ENCODE assay signal across 8 cellular contexts in the genomic region with DNA sequence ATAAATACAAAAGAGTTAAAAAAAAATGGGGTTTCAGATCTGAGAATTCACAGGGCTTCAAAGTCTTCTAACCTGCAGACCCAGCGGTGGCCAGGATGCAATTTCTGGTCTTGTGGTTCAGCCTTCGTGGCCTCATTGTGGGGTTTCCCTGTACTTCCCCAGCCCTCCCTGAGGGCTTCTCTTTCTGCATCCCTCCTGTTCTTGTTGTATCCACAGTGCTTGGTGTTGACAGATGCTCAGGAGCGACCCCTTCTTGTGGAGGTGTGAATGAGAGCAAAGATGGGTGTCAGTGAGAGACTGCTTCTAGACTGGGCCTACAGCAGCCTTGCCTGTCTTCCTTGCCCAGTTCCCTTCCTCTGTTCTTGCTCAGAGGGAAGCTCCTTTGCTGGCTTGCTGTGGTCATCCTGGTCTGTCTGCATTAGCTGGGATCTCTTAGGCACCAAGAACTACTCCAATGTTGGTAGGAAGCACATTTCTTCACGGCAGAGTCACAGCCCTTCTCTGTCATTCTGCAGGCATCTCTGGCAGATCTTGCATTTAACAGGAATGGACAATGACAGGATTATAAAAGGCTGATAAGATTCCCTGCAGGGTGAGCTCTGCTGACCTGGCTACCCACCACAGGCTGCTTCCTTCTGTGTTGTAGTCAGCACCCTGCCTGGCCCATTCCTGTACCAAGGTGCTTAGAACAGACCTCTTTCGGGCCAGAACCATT.
DNase-seq lines count a peak whose midpoint lies in the region; ATAC-seq and TF ChIP-seq lines count a peak whose summit lies in the region.

No MANE protein-coding gene starts in this region.

- peak overlapping the region in 1 of 2 experiments; percentile 18 for H2BK12ac ChIP-seq in mesenchymal stem cell (ENCODE audit: low read length in 2 of 2)

- peak overlapping the region in 1 of 2 experiments; percentile 68 for H3K18ac ChIP-seq in mesenchymal stem cell (ENCODE audit: low read depth in 1 of 2, low read length in 2 of 2)

- no peak for TF ChIP-seq POLR2A in esophagus squamous epithelium (IDR thresholded peaks at IDR 0.05)

- POLR2A ChIA-PET in activated CD4-positive, alpha-beta memory T cell treated with anti-CD3 and anti-CD28 coated beads, Interleukin-2, amount 10 ng/mL, durations not matched to agents 7 days and 5 days (lab: Charles Lee), result no interaction called here

- no peak overlapping the region for H3K27ac Mint-ChIP-seq in activated CD4-positive, alpha-beta memory T cell treated with anti-CD3 and anti-CD28 coated beads, Interleukin-2, amount 10 ng/mL, durations not matched to agents 7 days and 5 days
- no peak overlapping the region for H3K27ac Mint-ChIP-seq in mesothelial cell of epicardium

- peak overlapping the region; percentile 26 for H3K9ac ChIP-seq in mesenchymal stem cell (ENCODE audit: low read length)

- H2AK5ac ChIP-seq in mesenchymal stem cell (ENCODE audit: low read length, severe bottlenecking), result no peak overlapping the region

- in situ Hi-C loops in ACHN (cut with HindIII; ENCODE audit: low pct_ligation_motif_present, low pct_unique_long_range_greater_than_20kb, low sequenced_read_pairs), result no loop called here

- H3K36me3 ChIP-seq in mesenchymal stem cell (ENCODE audit: control insufficient read depth in 1 of 2, insufficient read depth in 2 of 2, low read depth in 1 of 2, low read length in 2 of 2) (peaks cover 0 to 2% of the 10 kb centered on the region in 2 experiments), esophagus squamous epithelium (no peaks in the 10 kb centered on the region)

- CTCF ChIA-PET in activated CD4-positive, alpha-beta memory T cell treated with anti-CD3 and anti-CD28 coated beads, Interleukin-2, amount 10 ng/mL, durations not matched to agents 7 days and 5 days (lab: Charles Lee), result no interaction called here

- no peak overlapping the region for H2AFZ ChIP-seq in mesenchymal stem cell (ENCODE audit: low read depth, low read length)

- no peak overlapping the region for H3K14ac ChIP-seq in mesenchymal stem cell (ENCODE audit: low read length in 2 of 2)

- 41% methylated on average over 5 of the region's 5 CpGs for WGBS in mesenchymal stem cell
- WGBS in esophagus squamous epithelium, 2 donors, result 62 to 65% methylated on average over 4 to 5 of the region's 5 CpGs

- TF ChIP-seq CTCF in esophagus squamous epithelium (IDR thresholded peaks at IDR 0.05) (no peak), mesothelial cell of epicardium (IDR thresholded peaks at IDR 0.05; ENCODE audit: unreplicated experiment) (no peak)

- no peak overlapping the region for H4K91ac ChIP-seq in mesenchymal stem cell (ENCODE audit: low read length)

- no peak overlapping the region for H3K4me3 Mint-ChIP-seq in activated CD4-positive, alpha-beta memory T cell treated with anti-CD3 and anti-CD28 coated beads, Interleukin-2, amount 10 ng/mL, durations not matched to agents 7 days and 5 days
- no peak overlapping the region for H3K4me3 Mint-ChIP-seq in mesothelial cell of epicardium

- no peak overlapping the region for H2BK120ac ChIP-seq in mesenchymal stem cell (ENCODE audit: low read depth, low read length)

- H3K79me1 ChIP-seq in mesenchymal stem cell (replicated peaks; ENCODE audit: low read length, poor library complexity, severe bottlenecking), result peaks cover 20% of the 10 kb centered on the region

- H3K36me3 Mint-ChIP-seq in activated CD4-positive, alpha-beta memory T cell treated with anti-CD3 and anti-CD28 coated beads, Interleukin-2, amount 10 ng/mL, durations not matched to agents 7 days and 5 days (ENCODE audit: low read depth), result no peaks in the 10 kb centered on the region
- no peaks in the 10 kb centered on the region for H3K36me3 Mint-ChIP-seq in mesothelial cell of epicardium

- H3K4ac ChIP-seq in mesenchymal stem cell (ENCODE audit: low read depth in 1 of 2, low read length in 2 of 2), result no peak overlapping the region

- H4K8ac ChIP-seq in mesenchymal stem cell (ENCODE audit: low read length), result peak overlapping the region; percentile 0

- peak; percentile 31 for DNase-seq in ACHN
- peak; percentile 18 for DNase-seq in activated CD4-positive, alpha-beta memory T cell treated with anti-CD3 and anti-CD28 coated beads, Interleukin-2, amount 10 ng/mL, durations not matched to agents 7 days and 5 days
- peak; percentile 73 for DNase-seq in mesenchymal stem cell
- no peak for DNase-seq in medulla oblongata (ENCODE audit: extremely low spot score)
- no peak for DNase-seq in esophagus squamous epithelium (lab: John Stamatoyannopoulos, UW)
- no peak for DNase-seq in mesothelial cell of epicardium (ENCODE audit: low spot score in 2 of 2, unreplicated experiment in 2 of 2)

- H3K23ac ChIP-seq in mesenchymal stem cell (ENCODE audit: low read length in 2 of 2), result no peak overlapping the region

- no peaks in the 10 kb centered on the region for H3K9me3 Mint-ChIP-seq in activated CD4-positive, alpha-beta memory T cell treated with anti-CD3 and anti-CD28 coated beads, Interleukin-2, amount 10 ng/mL, durations not matched to agents 7 days and 5 days
- H3K9me3 Mint-ChIP-seq in mesothelial cell of epicardium, result no peaks in the 10 kb centered on the region

- no peak overlapping the region for H3K4me2 ChIP-seq in mesenchymal stem cell (ENCODE audit: low read length, poor library complexity, severe bottlenecking)

- H3K9me3 ChIP-seq in mesenchymal stem cell (ENCODE audit: control insufficient read depth, low read length), result no peaks in the 10 kb centered on the region
- no peaks in the 10 kb centered on the region for H3K9me3 ChIP-seq in esophagus squamous epithelium

- H3K4me1 Mint-ChIP-seq in activated CD4-positive, alpha-beta memory T cell treated with anti-CD3 and anti-CD28 coated beads, Interleukin-2, amount 10 ng/mL, durations not matched to agents 7 days and 5 days, result peaks cover 2% of the 10 kb centered on the region
- H3K4me1 Mint-ChIP-seq in mesothelial cell of epicardium, result peaks cover 32% of the 10 kb centered on the region

- no peaks in the 10 kb centered on the region for H3K27me3 ChIP-seq in mesenchymal stem cell (ENCODE audit: control insufficient read depth in 1 of 2, insufficient read depth in 1 of 2, low read length in 2 of 2)
- peaks cover 0 to 6% (median 0%) of the 10 kb centered on the region in 4 donors for H3K27me3 ChIP-seq in esophagus squamous epithelium

- intact Hi-C loops in esophagus squamous epithelium (cut with DNase I), result no loop called here

- ATAC-seq in GM18861 (IDR thresholded peaks at IDR 0.05; ENCODE audit: unreplicated experiment) (peak; percentile 89), HG03565 (IDR thresholded peaks at IDR 0.05; ENCODE audit: unreplicated experiment) (peak; percentile 78)

- H3K27me3 Mint-ChIP-seq in activated CD4-positive, alpha-beta memory T cell treated with anti-CD3 and anti-CD28 coated beads, Interleukin-2, amount 10 ng/mL, durations not matched to agents 7 days and 5 days, result peaks cover 3% of the 10 kb centered on the region
- H3K27me3 Mint-ChIP-seq in mesothelial cell of epicardium (ENCODE audit: low read depth), result no peaks in the 10 kb centered on the region

- H2BK15ac ChIP-seq in mesenchymal stem cell (ENCODE audit: low read depth, poor library complexity, severe bottlenecking), result no peak overlapping the region

- H3K4me1 ChIP-seq in mesenchymal stem cell (ENCODE audit: control insufficient read depth, insufficient read depth, low read depth, low read length) (peaks cover 5% of the 10 kb centered on the region), esophagus squamous epithelium (peaks cover 0 to 18% (median 3%) of the 10 kb centered on the region in 3 donors)

- no peak overlapping the region for H3K4me3 ChIP-seq in mesenchymal stem cell (ENCODE audit: insufficient read depth in 1 of 2, low read depth in 1 of 2, low read length in 2 of 2)
- H3K4me3 ChIP-seq in esophagus squamous epithelium, result no peak overlapping the region

- no peak overlapping the region for H2BK5ac ChIP-seq in mesenchymal stem cell (ENCODE audit: low read depth, low read length, poor library complexity, severe bottlenecking)

- H3K27ac ChIP-seq in mesenchymal stem cell (ENCODE audit: low read length, poor library complexity, severe bottlenecking) (no peak overlapping the region), esophagus squamous epithelium (no peak overlapping the region)

Comparison
In these comparisons a context has a peak if more than half of its experiments do, and no peak if none do; other contexts are left out.
1. DNase-seq: peak in ACHN (single experiment), activated CD4-positive, alpha-beta memory T cell treated with anti-CD3 and anti-CD28 coated beads, Interleukin-2, amount 10 ng/mL, durations not matched to agents 7 days and 5 days (single experiment) and mesenchymal stem cell (single experiment); none in medulla oblongata (single experiment), esophagus squamous epithelium (single experiment) and mesothelial cell of epicardium (0 of 2).